In genomic region chr6:118551673-118552063, GRCh38 we compare ENCODE assay signal across 13 cellular contexts. TPM values are rescaled to one million over a fixed set of nuclear protein-coding genes. Genes with fewer than 3 reads are reported as not detected.
A peak's percentile ranks its signal among the peaks of the same experiment; 100 is the strongest.
DNase-seq lines count a peak whose midpoint lies in the region; ATAC-seq and TF ChIP-seq lines count a peak whose summit lies in the region.
"Had no signal": no experiment of that assay in that cellular context is flagged by ENCODE, and none has a peak within 500 bp of the region (broad histone marks: within the 10 kb centered on the region; RNA-seq: fewer than 3 reads in every experiment).

No MANE protein-coding gene starts in this region.

- H3K4me3 Mint-ChIP-seq in HFFc6, result peak overlapping the region; percentile 5; the same call in 1 of the 2 replicates
- H3K4me3 Mint-ChIP-seq: activated naive CD8-positive, alpha-beta T cell; immature natural killer cell had no signal

- DNase-seq in AG04449 (ENCODE audit: low read depth, low spot score) (peak; percentile 42), HFFc6 (peak; percentile 64), fibroblast of gingiva (ENCODE audit: low read depth) (peak; percentile 51), psoas muscle (no peak), SHP77 (lab: John Stamatoyannopoulos, UW) (no peak), germinal center (ENCODE audit: low spot score) (no peak), HEK293T (ENCODE audit: extremely low spot score) (no peak)
- DNase-seq: Peyer's patch had no signal

- peaks cover 35% of the 10 kb centered on the region for H3K4me1 Mint-ChIP-seq in HFFc6 (ENCODE audit: low read depth)

- no peaks in the 10 kb centered on the region for H3K27me3 ChIP-seq in psoas muscle (ENCODE audit: insufficient read depth in 3 of 3, low read length in 2 of 3)
- H3K27me3 ChIP-seq: foreskin keratinocyte, Peyer's patch had no signal

- CTCF ChIA-PET in AG04449 (lab: Yijun Ruan, JAX) (interaction anchor here (0.7 to 2.0 kb wide), 9 partner anchors 10 to 268 kb away, joined by 3 to 27 read pairs (median 4); no protein-coding TSS in a partner anchor), HEK293T (lab: Yijun Ruan, JAX) (interaction anchor here (0.7 kb wide), 1 partner anchor 1226 kb away, joined by 7 read pairs; no protein-coding TSS in a partner anchor)

- H3K4me3 ChIP-seq in AG04449 (ENCODE audit: low read depth, low read length) (no peak overlapping the region), psoas muscle (peak overlapping the region; percentile 68)

- H3K4me1 ChIP-seq in psoas muscle, result peaks cover 36% of the 10 kb centered on the region
- H3K4me1 ChIP-seq: foreskin keratinocyte, Peyer's patch had no signal

- H3K36me3 Mint-ChIP-seq in HFFc6 (ENCODE audit: low read depth), result peaks cover 6% of the 10 kb centered on the region; the same call in 1 of the 2 replicates

- ATAC-seq in psoas muscle (peak in 2 of 4 donors; percentile 50 to 51), HG03432 (IDR thresholded peaks at IDR 0.05; ENCODE audit: unreplicated experiment) (no peak)

- no peaks in the 10 kb centered on the region for H3K36me3 ChIP-seq in psoas muscle (ENCODE audit: insufficient read depth in 1 of 2, low read depth in 1 of 2)
- H3K36me3 ChIP-seq: Peyer's patch had no signal

- POLR2A ChIA-PET in AG04449 (lab: Yijun Ruan, JAX) (no interaction called here), HEK293T (lab: Yijun Ruan, JAX) (no interaction called here)

- TF ChIP-seq CTCF in AG04449 (IDR thresholded peaks at IDR 0.05; ENCODE audit: insufficient read depth, low read length, missing control alignments), result no peak
- no peak for TF ChIP-seq CTCF in HFFc6 (IDR thresholded peaks at IDR 0.05)
- TF ChIP-seq CTCF in psoas muscle (IDR thresholded peaks at IDR 0.05), result no peak

- intact Hi-C loops in psoas muscle (cut with DNase I), result loop anchor here (1.0 to 5.0 kb wide), 3 partner anchors 39 to 267 kb away; no protein-coding TSS in a partner anchor

- no peaks in the 10 kb centered on the region for H3K9me3 ChIP-seq in psoas muscle
- H3K9me3 ChIP-seq: Peyer's patch had no signal

- H3K27ac Mint-ChIP-seq in HFFc6, result peak overlapping the region; percentile 20

- H3K27me3 Mint-ChIP-seq in HFFc6 (ENCODE audit: insufficient read depth), result no peaks in the 10 kb centered on the region
- H3K27me3 Mint-ChIP-seq: activated naive CD8-positive, alpha-beta T cell had no signal

- no peaks in the 10 kb centered on the region for H3K9me3 Mint-ChIP-seq in HFFc6
- H3K9me3 Mint-ChIP-seq: immature natural killer cell had no signal

- 3 to 23% (median 14%) methylated on average over 1 of the region's 1 CpG for WGBS in psoas muscle, 3 donors

- H3K27ac ChIP-seq in psoas muscle, result peak overlapping the region; percentile 87
- H3K27ac ChIP-seq: foreskin keratinocyte had no signal

TF ChIP-seq in HEK293T, 16 proteins besides CTCF, POLR2A, EP300 and RAD21:
- TF ChIP-seq BHLHE40 (IDR thresholded peaks at IDR 0.05; ENCODE audit: borderline replicate concordance) (no peak), ZNF384 (IDR thresholded peaks at IDR 0.05) (no peak), L3MBTL2 (conservative IDR thresholded peaks at IDR 0.05) (no peak), ELF4 (IDR thresholded peaks at IDR 0.05) (no peak), FOXK2 (IDR thresholded peaks at IDR 0.05) (no peak), LEF1 (IDR thresholded peaks at IDR 0.05; ENCODE audit: borderline replicate concordance) (no peak)

RNA-seq across cellular contexts. Expression of gene PLN, which starts 3.6 kb away (rescaled TPM):
- total RNA-seq in HFFc6 (2021; fragmentation: NEBNext Ultra II Directional; extraction: Animal tissue kit (Norgen Biotek cat#: 25700)), result not detected
- 100 to 1,000 TPM; 158 to 239 (median 211) TPM for total RNA-seq in psoas muscle
- 100 to 1,000 TPM in 2 of 3 donors, 10 to 100 TPM in 1; 72.7 to 214 (median 115) TPM for polyA plus RNA-seq in psoas muscle
- total RNA-seq: dermis blood vessel endothelial cell, foreskin keratinocyte had no signal
- polyA plus RNA-seq: foreskin keratinocyte had no signal

Comparison
In these comparisons a context has a peak if more than half of its experiments do, and no peak if none do; other contexts are left out.
1. DNase-seq: peak in AG04449 (single experiment), HFFc6 (single experiment) and fibroblast of gingiva (single experiment); none in psoas muscle (0 of 2), SHP77 (0 of 2), germinal center (single experiment) and HEK293T (single experiment).
2. RNA of gene PLN, which starts 3.6 kb away (total RNA-seq): 158 to 239 TPM in psoas muscle; not detected in HFFc6; every median in the first group is over 100 times any median in the second.